In the genomic region with DNA sequence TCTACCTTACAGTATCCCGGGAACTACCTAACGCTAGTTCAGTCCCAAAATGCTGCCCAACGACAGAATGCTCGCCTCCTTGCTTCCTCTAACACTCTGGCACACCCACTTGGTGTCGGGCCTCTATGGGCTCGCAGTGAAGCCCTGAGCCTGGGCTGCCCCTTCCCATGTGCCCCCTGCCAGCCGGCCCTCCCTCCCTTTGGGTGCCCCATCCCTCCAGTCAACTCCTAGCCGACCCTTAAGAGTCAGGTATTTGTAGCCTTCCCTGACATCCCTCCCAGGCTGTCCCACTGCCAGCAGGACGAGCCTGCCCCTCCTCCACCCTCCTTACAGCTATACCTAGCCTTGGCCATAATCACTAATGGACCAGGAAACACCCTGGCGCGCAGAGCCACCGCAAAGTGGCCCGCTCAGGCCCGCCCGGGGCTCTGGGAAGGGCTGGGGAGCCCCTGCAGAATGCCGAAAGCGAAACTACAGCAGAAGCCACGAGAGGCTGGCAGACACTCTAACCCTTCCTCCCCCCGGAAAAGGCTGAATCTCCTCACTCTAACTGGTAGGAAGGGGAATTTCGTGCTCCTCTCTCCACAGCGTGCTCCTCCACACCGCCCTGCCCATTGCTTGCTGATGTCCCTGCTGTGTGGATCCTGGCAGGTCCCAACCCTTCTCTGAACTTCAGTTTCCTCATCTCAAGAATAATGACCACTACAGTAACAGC, we compare ENCODE assay signal across 8 cellular contexts. TPM values are rescaled to one million over a fixed set of nuclear protein-coding genes. Genes with fewer than 3 reads are reported as not detected.
DNase-seq lines count a peak whose midpoint lies in the region; ATAC-seq, FAIRE-seq and TF ChIP-seq lines count a peak whose summit lies in the region.

No MANE protein-coding gene starts in this region.

- DNase-seq in SK-N-SH (no peak), endothelial cell of umbilical vein (ENCODE audit: low read depth, low spot score) (no peak), type B pancreatic cell (ENCODE audit: extremely low spot score, unreplicated experiment) (no peak)
- peak; percentile 66 for DNase-seq in activated CD8-positive, alpha-beta T cell treated with anti-CD3 and anti-CD28 coated beads for 36 hours
- DNase-seq in natural killer cell treated with Interleukin-12 subunit alpha and Interleukin-12 subunit beta and Interleukin-15 and Interleukin-18, amount 100 ng/mL, for 72 hours (ENCODE audit: low spot score): peak; percentile 92

- TF ChIP-seq RAD21 in SK-N-SH (IDR thresholded peaks at IDR 0.05; ENCODE audit: low read length): no peak

- H3K27me3 Mint-ChIP-seq in activated CD8-positive, alpha-beta T cell treated with anti-CD3 and anti-CD28 coated beads for 36 hours: no peaks in the 10 kb centered on the region
- H3K27me3 Mint-ChIP-seq in natural killer cell treated with Interleukin-12 subunit alpha and Interleukin-12 subunit beta and Interleukin-15 and Interleukin-18, amount 100 ng/mL, for 72 hours: no peaks in the 10 kb centered on the region
- H3K27me3 Mint-ChIP-seq in type B pancreatic cell: peaks cover 12% of the 10 kb centered on the region

- H3K9ac ChIP-seq in SK-N-SH: no peak overlapping the region
- H3K9ac ChIP-seq in HUES48 (ENCODE audit: low read depth, low read length): no peak overlapping the region
- no peak overlapping the region for H3K9ac ChIP-seq in endothelial cell of umbilical vein (replicated peaks; ENCODE audit: extremely low read depth, insufficient read depth, low read length)

- H3K36me3 Mint-ChIP-seq in activated CD8-positive, alpha-beta T cell treated with anti-CD3 and anti-CD28 coated beads for 36 hours (ENCODE audit: low read depth): peaks cover 2% of the 10 kb centered on the region
- no peaks in the 10 kb centered on the region for H3K36me3 Mint-ChIP-seq in natural killer cell treated with Interleukin-12 subunit alpha and Interleukin-12 subunit beta and Interleukin-15 and Interleukin-18, amount 100 ng/mL, for 72 hours
- H3K36me3 Mint-ChIP-seq in type B pancreatic cell: no peaks in the 10 kb centered on the region

- no peak for TF ChIP-seq EP300 in SK-N-SH (IDR thresholded peaks at IDR 0.05; ENCODE audit: borderline replicate concordance in 1 of 2, low read depth in 1 of 2, low read length in 1 of 2)

- H3F3A ChIP-seq in SK-N-SH (replicated peaks; ENCODE audit: insufficient read depth): peaks cover 4% of the 10 kb centered on the region

- H3K4me3 Mint-ChIP-seq in activated CD8-positive, alpha-beta T cell treated with anti-CD3 and anti-CD28 coated beads for 36 hours: peak overlapping the region; percentile 73
- H3K4me3 Mint-ChIP-seq in natural killer cell treated with Interleukin-12 subunit alpha and Interleukin-12 subunit beta and Interleukin-15 and Interleukin-18, amount 100 ng/mL, for 72 hours: peak overlapping the region; percentile 90
- H3K4me3 Mint-ChIP-seq in type B pancreatic cell: peak overlapping the region; percentile 80

- intact Hi-C loops in activated CD8-positive, alpha-beta T cell treated with anti-CD3 and anti-CD28 coated beads for 36 hours (cut with micrococcal nuclease): no loop called here
- intact Hi-C loops in endothelial cell of umbilical vein (cut with micrococcal nuclease): no loop called here

- H3K36me3 ChIP-seq in SK-N-SH (replicated peaks in 1 of 2; ENCODE audit: control insufficient read depth in 1 of 2, insufficient read depth in 2 of 2, low read length in 1 of 2) (no peaks in the 10 kb centered on the region), HUES48 (ENCODE audit: control insufficient read depth, insufficient read depth, low read length) (no peaks in the 10 kb centered on the region), endothelial cell of umbilical vein (ENCODE audit: control insufficient read depth in 2 of 2, extremely low read depth in 1 of 2, insufficient read depth in 2 of 2, low read length in 2 of 2) (no peaks in the 10 kb centered on the region)

- no peaks in the 10 kb centered on the region for H3K9me2 ChIP-seq in SK-N-SH

- H3K4me3 ChIP-seq in SK-N-SH (ENCODE audit: low read depth in 2 of 2, low read length in 1 of 2) (no peak overlapping the region), HUES48 (ENCODE audit: low read depth, low read length) (peak overlapping the region; percentile 93), endothelial cell of umbilical vein (replicated peaks in 1 of 3; ENCODE audit: insufficient read depth in 1 of 3, low read depth in 1 of 3, low read length in 3 of 3) (peak overlapping the region; percentile 75 to 83 (median 78))

- no TSS peak for BruUV-seq in endothelial cell of umbilical vein (replicated peaks; lab: Mats Ljungman, UMichigan)

- dilution Hi-C loops in endothelial cell of umbilical vein (cut with MboI; ENCODE audit: extremely low pct_ligation_motif_present, low sequenced_read_pairs): no loop called here

- H3K27me3 ChIP-seq in SK-N-SH (ENCODE audit: insufficient read depth) (no peaks in the 10 kb centered on the region), HUES48 (ENCODE audit: control insufficient read depth, insufficient read depth, low read length) (no peaks in the 10 kb centered on the region), endothelial cell of umbilical vein (ENCODE audit: control insufficient read depth in 2 of 2, insufficient read depth in 2 of 2, low read length in 2 of 2) (no peaks in the 10 kb centered on the region)

- peaks cover 28% of the 10 kb centered on the region for H3K4me1 Mint-ChIP-seq in activated CD8-positive, alpha-beta T cell treated with anti-CD3 and anti-CD28 coated beads for 36 hours (ENCODE audit: low read depth)
- H3K4me1 Mint-ChIP-seq in natural killer cell treated with Interleukin-12 subunit alpha and Interleukin-12 subunit beta and Interleukin-15 and Interleukin-18, amount 100 ng/mL, for 72 hours (ENCODE audit: low read depth in 2 of 2): peaks cover 9 to 20% of the 10 kb centered on the region in 2 donors
- H3K4me1 Mint-ChIP-seq in type B pancreatic cell (ENCODE audit: unreplicated experiment): no peaks in the 10 kb centered on the region

- H3K9me3 ChIP-seq in SK-N-SH (no peaks in the 10 kb centered on the region), HUES48 (ENCODE audit: control insufficient read depth, insufficient read depth, low read length) (no peaks in the 10 kb centered on the region), endothelial cell of umbilical vein (replicated peaks; ENCODE audit: control insufficient read depth, insufficient read depth, low read length) (no peaks in the 10 kb centered on the region)

- no peak for ATAC-seq in SK-N-SH treated with all-trans-retinoic acid at 6 μM for 48 hours
- ATAC-seq in activated CD8-positive, alpha-beta T cell treated with anti-CD3 and anti-CD28 coated beads for 36 hours: peak; percentile 47
- ATAC-seq in natural killer cell treated with Interleukin-12 subunit alpha and Interleukin-12 subunit beta and Interleukin-15 and Interleukin-18, amount 100 ng/mL, for 72 hours: peak; percentile 72 to 88
- ATAC-seq in HG02970 (IDR thresholded peaks at IDR 0.05; ENCODE audit: low FRiP score, unreplicated experiment): no peak

- no peaks in the 10 kb centered on the region for H3K9me1 ChIP-seq in endothelial cell of umbilical vein (replicated peaks; ENCODE audit: control insufficient read depth, extremely low read depth, insufficient read depth, low read length)

- H3K9me3 Mint-ChIP-seq in activated CD8-positive, alpha-beta T cell treated with anti-CD3 and anti-CD28 coated beads for 36 hours: no peaks in the 10 kb centered on the region
- H3K9me3 Mint-ChIP-seq in natural killer cell treated with Interleukin-12 subunit alpha and Interleukin-12 subunit beta and Interleukin-15 and Interleukin-18, amount 100 ng/mL, for 72 hours: no peaks in the 10 kb centered on the region
- no peaks in the 10 kb centered on the region for H3K9me3 Mint-ChIP-seq in type B pancreatic cell

- POLR2A ChIA-PET in SK-N-SH (lab: Yijun Ruan, JAX): no interaction called here
- POLR2A ChIA-PET in activated CD8-positive, alpha-beta T cell treated with anti-CD3 and anti-CD28 coated beads for 36 hours (lab: Charles Lee): no interaction called here
- POLR2A ChIA-PET in endothelial cell of umbilical vein (lab: Charles Lee): interaction anchor here (1.0 kb wide), 1 partner anchor 175 kb away, joined by 4 read pairs; the partner anchor contains the start of gene RPL3

- H3K4me1 ChIP-seq in SK-N-SH (ENCODE audit: control insufficient read depth in 1 of 2, insufficient read depth in 2 of 2, low read depth in 1 of 2, low read length in 1 of 2): peaks cover 0 to 7% of the 10 kb centered on the region in 2 experiments; a peak in 1 of 4 replicates
- peaks cover 18% of the 10 kb centered on the region for H3K4me1 ChIP-seq in HUES48 (ENCODE audit: control insufficient read depth, insufficient read depth, low read length)
- H3K4me1 ChIP-seq in endothelial cell of umbilical vein (ENCODE audit: control insufficient read depth, extremely low read depth, insufficient read depth, low read length): peaks cover 11% of the 10 kb centered on the region

- TF ChIP-seq POLR2A in endothelial cell of umbilical vein (IDR thresholded peaks at IDR 0.05; ENCODE audit: low read depth, low read length): no peak

- H3K79me2 ChIP-seq in SK-N-SH (ENCODE audit: insufficient read depth): no peaks in the 10 kb centered on the region
- no peaks in the 10 kb centered on the region for H3K79me2 ChIP-seq in endothelial cell of umbilical vein (ENCODE audit: control insufficient read depth, insufficient read depth, low read length)

- TF ChIP-seq CTCF in SK-N-SH (IDR thresholded peaks at IDR 0.05): no peak
- no peak for TF ChIP-seq CTCF in activated CD8-positive, alpha-beta T cell treated with anti-CD3 and anti-CD28 coated beads for 36 hours (IDR thresholded peaks at IDR 0.05)
- no peak for TF ChIP-seq CTCF in endothelial cell of umbilical vein (IDR thresholded peaks at IDR 0.05; ENCODE audit: extremely low read depth in 1 of 2, insufficient read depth in 1 of 2, low read depth in 1 of 2, low read length in 2 of 2)
- no peak for TF ChIP-seq CTCF in type B pancreatic cell (conservative IDR thresholded peaks at IDR 0.05)

- H3K27ac ChIP-seq in SK-N-SH (ENCODE audit: low read depth in 2 of 2, low read length in 1 of 2): no peak overlapping the region
- no peak overlapping the region for H3K27ac ChIP-seq in HUES48 (ENCODE audit: low read depth, low read length)
- H3K27ac ChIP-seq in endothelial cell of umbilical vein (ENCODE audit: insufficient read depth, low read depth, low read length): no peak overlapping the region

- H2AFZ ChIP-seq in SK-N-SH (ENCODE audit: low read depth) (no peak overlapping the region), endothelial cell of umbilical vein (ENCODE audit: low read depth, low read length) (peak overlapping the region; percentile 97)

- FAIRE-seq in endothelial cell of umbilical vein (lab: Jason Lieb, UNC): no peak

- WGBS in SK-N-SH (ENCODE audit: low lambda C conversion rate): 44% methylated on average over 4 of the region's 22 CpGs

- CTCF ChIA-PET in SK-N-SH (lab: Yijun Ruan, JAX): no interaction called here
- CTCF ChIA-PET in activated CD8-positive, alpha-beta T cell treated with anti-CD3 and anti-CD28 coated beads for 36 hours (lab: Charles Lee): interaction anchor here (1.5 kb wide), 1 partner anchor 26 kb away, joined by 4 read pairs; no protein-coding TSS in a partner anchor
- CTCF ChIA-PET in endothelial cell of umbilical vein (lab: Charles Lee): interaction anchor here (1.2 to 1.5 kb wide), 2 partner anchors 167 to 172 kb away, joined by 3 to 4 read pairs; no protein-coding TSS in a partner anchor

- H3K27ac Mint-ChIP-seq in activated CD8-positive, alpha-beta T cell treated with anti-CD3 and anti-CD28 coated beads for 36 hours: peak overlapping the region; percentile 75
- H3K27ac Mint-ChIP-seq in natural killer cell treated with Interleukin-12 subunit alpha and Interleukin-12 subunit beta and Interleukin-15 and Interleukin-18, amount 100 ng/mL, for 72 hours: peak overlapping the region; percentile 76 to 98
- peak overlapping the region; percentile 67 for H3K27ac Mint-ChIP-seq in type B pancreatic cell

- H3K4me2 ChIP-seq in SK-N-SH: peak overlapping the region; percentile 75; the same call in 1 of the 2 replicates
- peak overlapping the region; percentile 89 for H3K4me2 ChIP-seq in endothelial cell of umbilical vein (ENCODE audit: insufficient read depth, low read length)

- H4K20me1 ChIP-seq in SK-N-SH (ENCODE audit: insufficient read depth): no peaks in the 10 kb centered on the region
- H4K20me1 ChIP-seq in endothelial cell of umbilical vein (replicated peaks; ENCODE audit: control insufficient read depth, extremely low read depth, insufficient read depth, low read length): no peaks in the 10 kb centered on the region

RNA-seq across cellular contexts. Expression of gene CBX7, which starts 8.2 kb away (rescaled TPM):
- 2.3 and 2.7 TPM in 2 replicates for polyA plus RNA-seq in SK-N-SH (2012; rRNA removed)
- polyA plus RNA-seq in SK-N-SH (2012; cell fraction: cytosol; rRNA removed): 1.4 and 2.3 TPM in 2 replicates
- polyA plus RNA-seq in SK-N-SH (2012; cell fraction: nucleus; rRNA removed): 8.3 and 9.9 TPM in 2 replicates
- total RNA-seq in activated CD8-positive, alpha-beta T cell treated with anti-CD3 and anti-CD28 coated beads for 36 hours: 10 to 100 TPM; 23.6 to 25.0 TPM
- total RNA-seq in endothelial cell of umbilical vein: 5.1 and 7.1 TPM in 2 replicates
- 3.4 and 4.0 TPM in 2 replicates for polyA plus RNA-seq in endothelial cell of umbilical vein
- polyA plus RNA-seq in endothelial cell of umbilical vein (2011; cell fraction: cytosol; rRNA removed): 1.6 and 2.0 TPM in 2 replicates
- 12.0 and 13.9 TPM in 2 replicates for polyA plus RNA-seq in endothelial cell of umbilical vein (2011; cell fraction: nucleus; rRNA removed)
- 1.7 and 1.9 TPM in 2 replicates for polyA plus RNA-seq in endothelial cell of umbilical vein (2012)
- polyA minus RNA-seq in endothelial cell of umbilical vein: 3.9 and 6.0 TPM in 2 replicates
- polyA minus RNA-seq in endothelial cell of umbilical vein (2011; cell fraction: cytosol; rRNA and poly(A)+ RNA removed): 2.7 TPM
- polyA minus RNA-seq in endothelial cell of umbilical vein (2011; cell fraction: nucleus; rRNA and poly(A)+ RNA removed): 6.1 and 6.7 TPM in 2 replicates
- 10 to 100 TPM in 1 of 2 donors, 1 to 10 TPM in 1; 4.9 to 11.1 TPM for total RNA-seq in natural killer cell treated with Interleukin-12 subunit alpha and Interleukin-12 subunit beta and Interleukin-15 and Interleukin-18, amount 100 ng/mL, for 72 hours
- total RNA-seq in type B pancreatic cell (ENCODE audit: low replicate concordance): 4.8 and 5.0 TPM in 2 replicates

RNA-seq across cellular contexts. Expression of gene APOBEC3H, which starts 47.2 kb away (rescaled TPM):
- polyA plus RNA-seq in SK-N-SH (2012; rRNA removed) (0.18 and 0.49 TPM in 2 replicates), endothelial cell of umbilical vein (not detected in 2 replicates)
- 0.18 and 0.33 TPM in 2 replicates for polyA plus RNA-seq in SK-N-SH (2012; cell fraction: cytosol; rRNA removed)
- polyA plus RNA-seq in SK-N-SH (2012; cell fraction: nucleus; rRNA removed): 0.54 and 0.77 TPM in 2 replicates
- 1 to 10 TPM; 6.8 to 7.1 TPM for total RNA-seq in activated CD8-positive, alpha-beta T cell treated with anti-CD3 and anti-CD28 coated beads for 36 hours
- total RNA-seq in endothelial cell of umbilical vein (not detected in 2 replicates), type B pancreatic cell (ENCODE audit: low replicate concordance) (0.63 and 1.1 TPM in 2 replicates)
- 0.13 and 0.14 TPM in 2 replicates for polyA plus RNA-seq in endothelial cell of umbilical vein (2011; cell fraction: cytosol; rRNA removed)
- polyA plus RNA-seq in endothelial cell of umbilical vein (2011; cell fraction: nucleus; rRNA removed): 0.36 TPM in 1 of 2 replicates, not detected in the other
- 0.22 and 0.24 TPM in 2 replicates for polyA plus RNA-seq in endothelial cell of umbilical vein (2012)
- polyA minus RNA-seq in endothelial cell of umbilical vein: 0.39 TPM in 1 of 2 replicates, not detected in the other
- not detected for polyA minus RNA-seq in endothelial cell of umbilical vein (2011; cell fraction: cytosol; rRNA and poly(A)+ RNA removed)
- polyA minus RNA-seq in endothelial cell of umbilical vein (2011; cell fraction: nucleus; rRNA and poly(A)+ RNA removed): not detected in 2 replicates
- total RNA-seq in natural killer cell treated with Interleukin-12 subunit alpha and Interleukin-12 subunit beta and Interleukin-15 and Interleukin-18, amount 100 ng/mL, for 72 hours: 1 to 10 TPM; 6.2 to 6.9 TPM

Comparison
In these comparisons a context has a peak if more than half of its experiments do, and no peak if none do; other contexts are left out.
1. DNase-seq: peak in activated CD8-positive, alpha-beta T cell treated with anti-CD3 and anti-CD28 coated beads for 36 hours (single experiment) and natural killer cell treated with Interleukin-12 subunit alpha and Interleukin-12 subunit beta and Interleukin-15 and Interleukin-18, amount 100 ng/mL, for 72 hours (single experiment); none in SK-N-SH (single experiment), endothelial cell of umbilical vein (single experiment) and type B pancreatic cell (single experiment).
2. H3K4me3 ChIP-seq: peak in HUES48 (single experiment) and endothelial cell of umbilical vein (3 of 3); none in SK-N-SH (0 of 2).
3. ATAC-seq: peak in activated CD8-positive, alpha-beta T cell treated with anti-CD3 and anti-CD28 coated beads for 36 hours (single experiment) and natural killer cell treated with Interleukin-12 subunit alpha and Interleukin-12 subunit beta and Interleukin-15 and Interleukin-18, amount 100 ng/mL, for 72 hours (2 of 2); none in SK-N-SH treated with all-trans-retinoic acid at 6 μM for 48 hours (single experiment) and HG02970 (single experiment).
4. Peak in every context shown above with its lines, with median percentiles within 50 percentile points of each other: H3K27ac Mint-ChIP-seq and H3K4me3 Mint-ChIP-seq.